In the genomic region with DNA sequence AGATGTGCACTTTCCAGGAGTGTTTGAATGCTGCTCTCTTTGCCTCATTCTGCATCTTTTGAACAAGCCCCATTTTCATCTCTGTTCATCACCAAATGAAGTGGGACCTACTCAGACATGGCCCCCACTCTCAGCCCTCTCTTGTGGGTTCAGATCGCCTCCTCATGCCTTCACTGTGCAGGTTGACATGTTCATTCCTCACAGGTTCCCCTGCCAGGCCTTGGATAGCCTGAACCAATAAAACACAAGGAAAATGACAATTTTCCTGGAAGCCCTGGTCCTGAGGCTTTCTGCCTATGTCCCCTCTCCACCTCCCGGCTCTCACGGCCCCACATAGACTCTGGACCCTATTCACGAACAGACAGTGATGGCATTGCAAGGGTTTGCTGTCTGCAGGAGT, we compare ENCODE assay signal across 17 cellular contexts. TPM values are rescaled to one million over a fixed set of nuclear protein-coding genes. Genes with fewer than 3 reads are reported as not detected.
DNase-seq lines count a peak whose midpoint lies in the region; ATAC-seq, FAIRE-seq and TF ChIP-seq lines count a peak whose summit lies in the region.
"Had no signal": no experiment of that assay in that cellular context is flagged by ENCODE, and none has a peak within 500 bp of the region (broad histone marks: within the 10 kb centered on the region; RNA-seq: fewer than 3 reads in every experiment).

No MANE protein-coding gene starts in this region.

- H3K4me3 ChIP-seq in adipocyte (ENCODE audit: low read length) (no peak overlapping the region), right lobe of liver (no peak overlapping the region)
- H3K4me3 ChIP-seq: Peyer's patch had no signal

- peak overlapping the region; percentile 53 for H3K9ac ChIP-seq in adipocyte (ENCODE audit: low read length)

- WGBS in right lobe of liver (ENCODE audit: insufficient coverage, low coverage, low lambda C conversion rate, missing lambda C conversion rate) = 69% methylated on average over 4 of the region's 4 CpGs

- TF ChIP-seq CTCF in Calu3 (IDR thresholded peaks at IDR 0.05; ENCODE audit: unreplicated experiment) (no peak), right lobe of liver (IDR thresholded peaks at IDR 0.05) (no peak)

- H3K27me3 ChIP-seq in adipocyte (replicated peaks; ENCODE audit: control insufficient read depth, insufficient read depth, low read length) (no peaks in the 10 kb centered on the region), right lobe of liver (no peaks in the 10 kb centered on the region)
- H3K27me3 ChIP-seq: Peyer's patch had no signal

- CTCF ChIA-PET in Calu3 (lab: Charles Lee) = no interaction called here

- peak; percentile 1 for DNase-seq in Calu3
- DNase-seq in adipocyte (ENCODE audit: low read depth) = no peak
- DNase-seq in right lobe of liver = no peak
- peak; percentile 36 for DNase-seq in posterior vena cava (ENCODE audit: low spot score)
- DNase-seq in iPS-NIHi11 (ENCODE audit: low spot score) = no peak
- no peak for DNase-seq in HTR-8/SVneo (ENCODE audit: insufficient read length, low spot score)
- DNase-seq: COR-L47, EL, NCI-H187, NCI-H226, NCI-H524 treated with DMSO at 0.1 percent for 48 hours had no signal

- no peak overlapping the region for H3K27ac Mint-ChIP-seq in Calu3 (ENCODE audit: unreplicated experiment)

- H3K27ac ChIP-seq in right lobe of liver = peak overlapping the region in 2 of 3 donors; percentile 89 to 95
- H3K27ac ChIP-seq: Peyer's patch had no signal

- H3K4me3 Mint-ChIP-seq in Calu3 (ENCODE audit: low read depth, unreplicated experiment) = no peak overlapping the region

- H3K4me1 ChIP-seq in adipocyte (ENCODE audit: control insufficient read depth, insufficient read depth, low read length) (peaks cover 51% of the 10 kb centered on the region), right lobe of liver (peaks cover 0 to 41% (median 18%) of the 10 kb centered on the region in 4 donors)
- H3K4me1 ChIP-seq: Peyer's patch had no signal

- no peak for ATAC-seq in right lobe of liver
- ATAC-seq in SK-N-SH treated with all-trans-retinoic acid at 6 μM for 48 hours = no peak
- no peak for ATAC-seq in GM18873 (IDR thresholded peaks at IDR 0.05; ENCODE audit: low FRiP score, unreplicated experiment)

- H3K27me3 Mint-ChIP-seq in Calu3 (ENCODE audit: unreplicated experiment) = peaks cover 49% of the 10 kb centered on the region

- H3K36me3 ChIP-seq in adipocyte (ENCODE audit: control insufficient read depth, insufficient read depth, low read length, severe bottlenecking) (no peaks in the 10 kb centered on the region), right lobe of liver (no peaks in the 10 kb centered on the region)
- H3K36me3 ChIP-seq: Peyer's patch had no signal

- FAIRE-seq in HTR-8/SVneo (lab: Jason Lieb, UNC) = no peak

- intact Hi-C loops in Calu3 (cut with micrococcal nuclease; ENCODE audit: unreplicated experiment) (no loop called here), right lobe of liver (cut with DNase I) (no loop called here), posterior vena cava (cut with DNase I) (no loop called here)

- H3K9me3 Mint-ChIP-seq in Calu3 (ENCODE audit: low read depth, unreplicated experiment) = no peaks in the 10 kb centered on the region

- H3K9me3 ChIP-seq in adipocyte (ENCODE audit: control insufficient read depth, low read length) = no peaks in the 10 kb centered on the region
- no peaks in the 10 kb centered on the region for H3K9me3 ChIP-seq in right lobe of liver
- H3K9me3 ChIP-seq: Peyer's patch had no signal

- H3K36me3 Mint-ChIP-seq in Calu3 (ENCODE audit: insufficient read depth, unreplicated experiment) = no peaks in the 10 kb centered on the region

- no peak for TF ChIP-seq POLR2A in right lobe of liver (IDR thresholded peaks at IDR 0.05)

- no TSS peak for BruUV-seq in Calu3 (replicated peaks; lab: Mats Ljungman, UMichigan)

- H3K4me1 Mint-ChIP-seq in Calu3 (ENCODE audit: low read depth, unreplicated experiment) = no peaks in the 10 kb centered on the region

TF ChIP-seq in SK-N-SH treated with all-trans-retinoic acid at 6 μM for 48 hours, 23 proteins besides CTCF, POLR2A, EP300 and RAD21:
- TF ChIP-seq TCF4 (CRISPR knock-in tag; IDR thresholded peaks at IDR 0.05; ENCODE audit: borderline replicate concordance) (no peak), ZFP30 (CRISPR knock-in tag; IDR thresholded peaks at IDR 0.05) (no peak), ZFP3 (CRISPR knock-in tag; IDR thresholded peaks at IDR 0.05) (no peak), BACH2 (CRISPR knock-in tag; IDR thresholded peaks at IDR 0.05; ENCODE audit: borderline replicate concordance) (no peak), OSR1 (CRISPR knock-in tag; IDR thresholded peaks at IDR 0.05) (no peak), CSDC2 (CRISPR knock-in tag; IDR thresholded peaks at IDR 0.05) (no peak)
- TF ChIP-seq, protein P1, sequence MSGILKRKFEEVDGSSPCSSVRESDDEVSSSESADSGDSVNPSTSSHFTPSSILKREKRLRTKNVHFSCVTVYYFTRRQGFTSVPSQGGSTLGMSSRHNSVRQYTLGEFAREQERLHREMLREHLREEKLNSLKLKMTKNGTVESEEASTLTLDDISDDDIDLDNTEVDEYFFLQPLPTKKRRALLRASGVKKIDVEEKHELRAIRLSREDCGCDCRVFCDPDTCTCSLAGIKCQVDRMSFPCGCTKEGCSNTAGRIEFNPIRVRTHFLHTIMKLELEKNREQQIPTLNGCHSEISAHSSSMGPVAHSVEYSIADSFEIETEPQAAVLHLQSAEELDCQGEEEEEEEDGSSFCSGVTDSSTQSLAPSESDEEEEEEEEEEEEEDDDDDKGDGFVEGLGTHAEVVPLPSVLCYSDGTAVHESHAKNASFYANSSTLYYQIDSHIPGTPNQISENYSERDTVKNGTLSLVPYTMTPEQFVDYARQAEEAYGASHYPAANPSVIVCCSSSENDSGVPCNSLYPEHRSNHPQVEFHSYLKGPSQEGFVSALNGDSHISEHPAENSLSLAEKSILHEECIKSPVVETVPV (CRISPR knock-in tag; IDR thresholded peaks at IDR 0.05) = no peak
- TF ChIP-seq, protein P2, sequence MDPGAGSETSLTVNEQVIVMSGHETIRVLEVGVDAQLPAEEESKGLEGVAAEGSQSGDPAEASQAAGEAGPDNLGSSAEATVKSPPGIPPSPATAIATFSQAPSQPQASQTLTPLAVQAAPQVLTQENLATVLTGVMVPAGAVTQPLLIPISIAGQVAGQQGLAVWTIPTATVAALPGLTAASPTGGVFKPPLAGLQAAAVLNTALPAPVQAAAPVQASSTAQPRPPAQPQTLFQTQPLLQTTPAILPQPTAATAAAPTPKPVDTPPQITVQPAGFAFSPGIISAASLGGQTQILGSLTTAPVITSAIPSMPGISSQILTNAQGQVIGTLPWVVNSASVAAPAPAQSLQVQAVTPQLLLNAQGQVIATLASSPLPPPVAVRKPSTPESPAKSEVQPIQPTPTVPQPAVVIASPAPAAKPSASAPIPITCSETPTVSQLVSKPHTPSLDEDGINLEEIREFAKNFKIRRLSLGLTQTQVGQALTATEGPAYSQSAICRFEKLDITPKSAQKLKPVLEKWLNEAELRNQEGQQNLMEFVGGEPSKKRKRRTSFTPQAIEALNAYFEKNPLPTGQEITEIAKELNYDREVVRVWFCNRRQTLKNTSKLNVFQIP (CRISPR knock-in tag; IDR thresholded peaks at IDR 0.05; ENCODE audit: borderline replicate concordance, low read depth) = no peak
- TF ChIP-seq, protein P3, sequence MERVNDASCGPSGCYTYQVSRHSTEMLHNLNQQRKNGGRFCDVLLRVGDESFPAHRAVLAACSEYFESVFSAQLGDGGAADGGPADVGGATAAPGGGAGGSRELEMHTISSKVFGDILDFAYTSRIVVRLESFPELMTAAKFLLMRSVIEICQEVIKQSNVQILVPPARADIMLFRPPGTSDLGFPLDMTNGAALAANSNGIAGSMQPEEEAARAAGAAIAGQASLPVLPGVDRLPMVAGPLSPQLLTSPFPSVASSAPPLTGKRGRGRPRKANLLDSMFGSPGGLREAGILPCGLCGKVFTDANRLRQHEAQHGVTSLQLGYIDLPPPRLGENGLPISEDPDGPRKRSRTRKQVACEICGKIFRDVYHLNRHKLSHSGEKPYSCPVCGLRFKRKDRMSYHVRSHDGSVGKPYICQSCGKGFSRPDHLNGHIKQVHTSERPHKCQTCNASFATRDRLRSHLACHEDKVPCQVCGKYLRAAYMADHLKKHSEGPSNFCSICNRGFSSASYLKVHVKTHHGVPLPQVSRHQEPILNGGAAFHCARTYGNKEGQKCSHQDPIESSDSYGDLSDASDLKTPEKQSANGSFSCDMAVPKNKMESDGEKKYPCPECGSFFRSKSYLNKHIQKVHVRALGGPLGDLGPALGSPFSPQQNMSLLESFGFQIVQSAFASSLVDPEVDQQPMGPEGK (CRISPR knock-in tag; IDR thresholded peaks at IDR 0.05; ENCODE audit: borderline replicate concordance) = no peak
- TF ChIP-seq, protein P4, sequence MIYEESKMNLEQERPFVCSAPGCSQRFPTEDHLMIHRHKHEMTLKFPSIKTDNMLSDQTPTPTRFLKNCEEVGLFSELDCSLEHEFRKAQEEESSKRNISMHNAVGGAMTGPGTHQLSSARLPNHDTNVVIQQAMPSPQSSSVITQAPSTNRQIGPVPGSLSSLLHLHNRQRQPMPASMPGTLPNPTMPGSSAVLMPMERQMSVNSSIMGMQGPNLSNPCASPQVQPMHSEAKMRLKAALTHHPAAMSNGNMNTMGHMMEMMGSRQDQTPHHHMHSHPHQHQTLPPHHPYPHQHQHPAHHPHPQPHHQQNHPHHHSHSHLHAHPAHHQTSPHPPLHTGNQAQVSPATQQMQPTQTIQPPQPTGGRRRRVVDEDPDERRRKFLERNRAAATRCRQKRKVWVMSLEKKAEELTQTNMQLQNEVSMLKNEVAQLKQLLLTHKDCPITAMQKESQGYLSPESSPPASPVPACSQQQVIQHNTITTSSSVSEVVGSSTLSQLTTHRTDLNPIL (CRISPR knock-in tag; IDR thresholded peaks at IDR 0.05; ENCODE audit: low read depth) = no peak

RNA-seq across cellular contexts. Expression of a gene that starts 17.7 kb away (rescaled TPM):
- total RNA-seq in Calu3 (2022) (8.2 and 10.6 TPM in 2 replicates), right lobe of liver (100 to 1,000 TPM in 2 of 6 experiments, 10 to 100 TPM in 4; 14.4 to 112 (median 89.3) TPM), posterior vena cava (10 to 100 TPM; 10.6 to 15.5 TPM)

RNA-seq across cellular contexts. Expression of a gene that starts 55.2 kb away (rescaled TPM):
- not detected in 2 replicates for total RNA-seq in Calu3 (2022)
- not detected for total RNA-seq in right lobe of liver
- total RNA-seq in posterior vena cava = not detected
- total RNA-seq: H4, LHCN-M2, Peyer's patch, Right ventricle myocardium superior had no signal

Comparison
In these comparisons a context has a peak if more than half of its experiments do, and no peak if none do; other contexts are left out.
1. DNase-seq: peak in Calu3 (single experiment) and posterior vena cava (single experiment); none in adipocyte (single experiment), right lobe of liver (0 of 3), iPS-NIHi11 (single experiment) and HTR-8/SVneo (single experiment).